15 cellular contexts compared by ENCODE assay signal in genomic region chr2:54867457-54867856, GRCh38.
DNase-seq lines count a peak whose midpoint lies in the region; ATAC-seq and TF ChIP-seq lines count a peak whose summit lies in the region.
"Had no signal": no experiment of that assay in that cellular context is flagged by ENCODE, and none has a peak within 500 bp of the region (broad histone marks: within the 10 kb centered on the region; RNA-seq: fewer than 3 reads in every experiment).

No MANE protein-coding gene starts in this region.

- H3K79me2 ChIP-seq in OCI-LY1 (ENCODE audit: insufficient read depth, low read length) = no peaks in the 10 kb centered on the region

- ATAC-seq in GM18511 (IDR thresholded peaks at IDR 0.05; ENCODE audit: unreplicated experiment) (peak; percentile 78), GM19463 (IDR thresholded peaks at IDR 0.05; ENCODE audit: unreplicated experiment) (peak; percentile 53), HG02885 (IDR thresholded peaks at IDR 0.05; ENCODE audit: poor library complexity, unreplicated experiment) (peak; percentile 59)
- ATAC-seq: lower lobe of right lung had no signal

- H3F3A ChIP-seq in OCI-LY1 (ENCODE audit: insufficient read depth, low read length) = no peaks in the 10 kb centered on the region

- no peak for TF ChIP-seq CTCF in OCI-LY1 (IDR thresholded peaks at IDR 0.05; ENCODE audit: low read length)

- peaks cover 22% of the 10 kb centered on the region for H3K4me1 ChIP-seq in OCI-LY1 (ENCODE audit: insufficient read depth, low read length, severe bottlenecking)
- H3K4me1 ChIP-seq: BE2C, lower lobe of right lung had no signal

- no peaks in the 10 kb centered on the region for H3K27me3 ChIP-seq in OCI-LY1 (ENCODE audit: insufficient read depth, low read length)
- H3K27me3 ChIP-seq: BE2C had no signal

- H3K9ac ChIP-seq in OCI-LY1 (ENCODE audit: low read length) = no peak overlapping the region

- peak overlapping the region; percentile 13 for H3K27ac ChIP-seq in OCI-LY1 (ENCODE audit: low read depth, low read length, poor library complexity, severe bottlenecking)
- H3K27ac ChIP-seq: lower lobe of right lung, WERI-Rb-1 had no signal

- H3K4me2 ChIP-seq in OCI-LY1 (ENCODE audit: low read length) = no peak overlapping the region

- intact Hi-C loops in head of caudate nucleus (cut with DNase I) = no loop called here

- H3K4me3 ChIP-seq in OCI-LY1 (ENCODE audit: low read depth, low read length, poor library complexity, severe bottlenecking) = no peak overlapping the region
- H3K4me3 ChIP-seq: lower lobe of right lung had no signal

- H3K36me3 ChIP-seq in OCI-LY1 (ENCODE audit: insufficient read depth, low read length) = peaks cover 94% of the 10 kb centered on the region
- H3K36me3 ChIP-seq: BE2C, lower lobe of right lung, WERI-Rb-1 had no signal

- no peaks in the 10 kb centered on the region for H3K9me2 ChIP-seq in OCI-LY1 (ENCODE audit: low read depth, low read length)

- no peaks in the 10 kb centered on the region for H4K20me1 ChIP-seq in OCI-LY1 (ENCODE audit: insufficient read depth, low read length)

- H3K9me3 ChIP-seq in OCI-LY1 (ENCODE audit: low read length) = no peaks in the 10 kb centered on the region
- H3K9me3 ChIP-seq: BE2C, lower lobe of right lung had no signal

- DNase-seq in effector CD8-positive, alpha-beta T cell (lab: John Stamatoyannopoulos, UW) = no peak
- DNase-seq in SK-N-DZ (ENCODE audit: low spot score) (no peak), NCI-H82 treated with DMSO at 0.1 percent for 48 hours (lab: John Stamatoyannopoulos, UW; ENCODE audit: unreplicated experiment) (no peak), head of caudate nucleus (no peak)
- DNase-seq: activated T-cell treated with anti-CD3 and anti-CD28 coated beads, Interleukin-2, amount 50 U/mL, for 48 hours; BE2C; hypothalamus; lower lobe of right lung; NCI-H69; stimulated activated CD8-positive, alpha-beta memory T cell treated with anti-CD3 and anti-CD28 coated beads, Interleukin-4, amount 100 ng/mL, for 48 hours; WERI-Rb-1 had no signal

- H2AFZ ChIP-seq in OCI-LY1 (ENCODE audit: low read length) = no peak overlapping the region
